ENCODE assay signal across 1 cellular context in genomic region chr5:144183254-144183889, GRCh38.
TF ChIP-seq lines count a peak whose summit lies in the region.

No MANE protein-coding gene starts in this region.

TF ChIP-seq in GM12878, 131 proteins besides CTCF, POLR2A, EP300 and RAD21 (continued from another document):
- TF ChIP-seq, protein P1, sequence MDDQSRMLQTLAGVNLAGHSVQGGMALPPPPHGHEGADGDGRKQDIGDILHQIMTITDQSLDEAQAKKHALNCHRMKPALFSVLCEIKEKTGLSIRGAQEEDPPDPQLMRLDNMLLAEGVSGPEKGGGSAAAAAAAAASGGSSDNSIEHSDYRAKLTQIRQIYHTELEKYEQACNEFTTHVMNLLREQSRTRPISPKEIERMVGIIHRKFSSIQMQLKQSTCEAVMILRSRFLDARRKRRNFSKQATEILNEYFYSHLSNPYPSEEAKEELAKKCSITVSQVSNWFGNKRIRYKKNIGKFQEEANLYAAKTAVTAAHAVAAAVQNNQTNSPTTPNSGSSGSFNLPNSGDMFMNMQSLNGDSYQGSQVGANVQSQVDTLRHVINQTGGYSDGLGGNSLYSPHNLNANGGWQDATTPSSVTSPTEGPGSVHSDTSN (IDR thresholded peaks at IDR 0.05; ENCODE audit: insufficient replicate concordance, low read depth, low read length), result no peak
- TF ChIP-seq ELK1 (IDR thresholded peaks at IDR 0.05; ENCODE audit: low read depth, low read length), result no peak
- TF ChIP-seq SMARCA5 (IDR thresholded peaks at IDR 0.05), result no peak
- no peak for TF ChIP-seq KDM1A (IDR thresholded peaks at IDR 0.05; ENCODE audit: borderline replicate concordance)
